Comparison of ENCODE assay signal across 21 cellular contexts in genomic region chr7:101722247-101722646, GRCh38.
"Had no signal": no experiment of that assay in that cellular context is flagged by ENCODE, and none has a peak within 500 bp of the region (broad histone marks: within the 10 kb centered on the region; RNA-seq: fewer than 3 reads in every experiment).

No MANE protein-coding gene starts in this region.

- H3K9me3 ChIP-seq: pancreas, prostate gland, sigmoid colon, tibial artery had no signal

- H3K4me1 ChIP-seq: foreskin keratinocyte, pancreas, prostate gland, tibial artery had no signal

- H3K36me3 ChIP-seq: heart right ventricle, pancreas, prostate gland, sigmoid colon, tibial artery had no signal

- H3K4me3 ChIP-seq: heart right ventricle, pancreas, prostate gland, sigmoid colon, tibial artery had no signal

- DNase-seq: activated B cell treated with CpG ODN at 0.5 μM for 24 hours; activated CD4-positive, alpha-beta T cell treated with anti-CD3 and anti-CD28 coated beads, Interleukin-2, amount 50 U/mL, for 1 hour; activated CD8-positive, alpha-beta T cell treated with anti-CD3 and anti-CD28 coated beads for 36 hours; activated naive CD4-positive, alpha-beta T cell; activated T-cell treated with anti-CD3 and anti-CD28 coated beads, Interleukin-2, amount 50 U/mL, for 72 hours; anterior cingulate cortex; effector CD8-positive, alpha-beta T cell; foreskin keratinocyte; heart right ventricle; islet precursor cell; mammary epithelial cell; naive B cell; nucleus accumbens; pancreas; sigmoid colon; small intestine; stimulated activated CD4-positive, alpha-beta T cell treated with anti-CD3 and anti-CD28 coated beads, Interleukin-4, amount 100 ng/mL, for 24 hours; stimulated activated naive CD8-positive, alpha-beta T cell treated with anti-CD3 and anti-CD28 coated beads, Interleukin-15, amount 100 ng/mL, for 72 hours; T-cell; tibial artery had no signal

- H3K27me3 ChIP-seq: pancreas, sigmoid colon had no signal

- H3K27ac ChIP-seq: foreskin keratinocyte, heart right ventricle, pancreas, prostate gland, sigmoid colon, tibial artery had no signal
